Comparison of ENCODE assay signal across 8 cellular contexts in genomic region chr20:305745-306144, GRCh38. TPM values are rescaled to one million over a fixed set of nuclear protein-coding genes. Genes with fewer than 3 reads are reported as not detected.
"Had no signal": no experiment of that assay in that cellular context is flagged by ENCODE, and none has a peak within 500 bp of the region (broad histone marks: within the 10 kb centered on the region; RNA-seq: fewer than 3 reads in every experiment).

No MANE protein-coding gene starts in this region.

- H3K27me3 Mint-ChIP-seq: IgD-negative memory B cell had no signal

- ATAC-seq: GM23338 had no signal

- DNase-seq: H9, HCEC 1CT had no signal

- H3K4me3 ChIP-seq: GM23338 had no signal

- H3K4me2 ChIP-seq: GM23338 had no signal

- H2AFZ ChIP-seq: GM23338 had no signal

- H3K27ac Mint-ChIP-seq: GM23338, H9 had no signal

- FAIRE-seq: H1, H54, HTR-8/SVneo had no signal

- H3K4me3 Mint-ChIP-seq: GM23338, H9, IgD-negative memory B cell had no signal

- H3K9me3 Mint-ChIP-seq: GM23338, H9, IgD-negative memory B cell had no signal

RNA-seq across cellular contexts. Expression of gene DEFB132, which starts 48.2 kb away (rescaled TPM):
- total RNA-seq: GM23338, H1, H9, HT-29 had no signal
- polyA plus RNA-seq: GM23338, H1, IgD-negative memory B cell had no signal
